Comparison of ENCODE assay signal across 8 cellular contexts in genomic region chr16:74607310-74607966, GRCh38. TPM values are rescaled to one million over a fixed set of nuclear protein-coding genes. Genes with fewer than 3 reads are reported as not detected.
DNase-seq lines count a peak whose midpoint lies in the region; ATAC-seq and TF ChIP-seq lines count a peak whose summit lies in the region.

No MANE protein-coding gene starts in this region.

- 11% methylated on average over 14 of the region's 14 CpGs for WGBS in prostate gland

- no peaks in the 10 kb centered on the region for H3K27me3 ChIP-seq in prostate gland (replicated peaks; ENCODE audit: insufficient read depth)

- intact Hi-C loops in prostate gland (cut with DNase I): no loop called here

- no peaks in the 10 kb centered on the region for H3K36me3 ChIP-seq in prostate gland

- H3K27ac ChIP-seq in prostate gland: peak overlapping the region; percentile 92

- TF ChIP-seq POLR2A in prostate gland (IDR thresholded peaks at IDR 0.05): no peak

- H3K4me1 ChIP-seq in prostate gland (replicated peaks): peaks cover 5% of the 10 kb centered on the region

- DNase-seq in DMS79 treated with DMSO at 0.1 percent for 48 hours (lab: John Stamatoyannopoulos, UW) (peak; percentile 75), DMS79 (lab: John Stamatoyannopoulos, UW) (no peak), NCI-H1105 treated with DMSO at 0.1 percent for 48 hours (lab: John Stamatoyannopoulos, UW) (peak; percentile 83), epithelial cell of esophagus (ENCODE audit: low read depth) (no peak), prostate gland (ENCODE audit: low spot score) (no peak)
- no peak for DNase-seq in stimulated activated CD4-positive, alpha-beta T cell treated with anti-CD3 and anti-CD28 coated beads, Interleukin-4, amount 100 ng/mL, for 24 hours

- H3K4me3 ChIP-seq in epithelial cell of esophagus (ENCODE audit: low read length) (peak overlapping the region; percentile 88), prostate gland (peak overlapping the region; percentile 88 to 93)

- TF ChIP-seq CTCF in epithelial cell of esophagus (IDR thresholded peaks at IDR 0.05; ENCODE audit: insufficient read depth, low read depth, low read length, missing control alignments) (no peak), prostate gland (IDR thresholded peaks at IDR 0.05) (peak in 1 of 4 experiments; percentile 2)

- H3K9me3 ChIP-seq in prostate gland: no peaks in the 10 kb centered on the region

- ATAC-seq in GM21723 (IDR thresholded peaks at IDR 0.05; ENCODE audit: unreplicated experiment): peak; percentile 20
- no peak for ATAC-seq in HG03565 (IDR thresholded peaks at IDR 0.05; ENCODE audit: unreplicated experiment)

RNA-seq across cellular contexts. Expression of gene GLG1, which starts 0.5 kb away (rescaled TPM):
- total RNA-seq in prostate gland: 100 to 1,000 TPM; 135 to 189 TPM

RNA-seq across cellular contexts. Expression of gene RFWD3, which starts 59.2 kb away (rescaled TPM):
- 10 to 100 TPM; 15.7 to 36.9 TPM for total RNA-seq in prostate gland

Comparison
In these comparisons a context has a peak if more than half of its experiments do, and no peak if none do; other contexts are left out.
1. DNase-seq: peak in DMS79 treated with DMSO at 0.1 percent for 48 hours (single experiment) and NCI-H1105 treated with DMSO at 0.1 percent for 48 hours (single experiment); none in DMS79 (single experiment), epithelial cell of esophagus (single experiment), prostate gland (single experiment) and stimulated activated CD4-positive, alpha-beta T cell treated with anti-CD3 and anti-CD28 coated beads, Interleukin-4, amount 100 ng/mL, for 24 hours (single experiment).